ENCODE assay signal across 8 cellular contexts in the genomic region with DNA sequence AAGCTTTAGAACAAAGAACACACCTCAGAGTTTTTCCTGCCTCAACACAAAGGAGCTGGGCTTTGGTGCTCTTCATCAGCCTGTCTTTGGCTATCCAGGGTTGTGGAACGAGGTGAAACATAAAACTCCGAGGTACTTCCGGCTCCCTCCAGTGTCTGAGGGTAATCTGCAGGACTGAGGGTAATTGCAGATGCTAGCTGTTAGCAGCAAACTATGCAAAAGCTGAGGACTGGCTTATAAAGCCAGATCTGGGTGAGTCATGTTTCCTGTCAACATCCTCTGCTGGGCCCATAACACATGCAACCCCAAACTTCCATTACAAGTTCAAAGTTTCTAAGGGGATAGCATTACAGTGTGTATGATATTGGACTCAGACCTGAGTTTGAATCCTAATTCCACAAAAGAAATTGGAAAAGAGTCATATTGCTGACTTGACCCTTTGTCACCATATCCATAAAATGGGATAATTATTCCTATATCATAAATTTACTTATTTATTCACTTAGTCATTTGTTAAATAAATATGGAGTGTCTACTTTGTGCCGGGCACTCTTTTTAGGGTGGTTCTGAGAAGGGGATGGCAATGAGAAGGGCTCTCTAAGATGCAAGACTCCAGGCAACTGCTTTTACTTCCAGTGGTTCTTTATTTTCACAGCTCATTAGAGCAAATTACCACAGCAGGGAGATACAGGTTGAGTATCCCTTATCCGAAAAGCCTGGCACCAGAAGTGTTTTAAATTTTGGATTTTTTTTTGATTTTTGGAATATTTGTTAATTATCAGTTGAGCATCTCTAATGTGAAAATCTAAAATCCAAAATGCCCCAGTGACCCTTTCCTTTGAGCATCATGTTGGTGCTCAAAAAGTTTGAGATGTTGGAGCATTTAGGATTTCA. TPM values are rescaled to one million over a fixed set of nuclear protein-coding genes. Genes with fewer than 3 reads are reported as not detected.
A peak's percentile ranks its signal among the peaks of the same experiment; 100 is the strongest.
DNase-seq lines count a peak whose midpoint lies in the region; ATAC-seq and TF ChIP-seq lines count a peak whose summit lies in the region.

No MANE protein-coding gene starts in this region.

- H3K27me3 ChIP-seq in MM.1S (replicated peaks; ENCODE audit: insufficient read depth, low read length): no peaks in the 10 kb centered on the region
- H3K27me3 ChIP-seq in muscle layer of duodenum (ENCODE audit: low read depth, low read length): no peaks in the 10 kb centered on the region

- in situ Hi-C loops in G401 (cut with HindIII; ENCODE audit: low sequenced_read_pairs): no loop called here

- peak overlapping the region; percentile 99 to 100 for H3K27ac Mint-ChIP-seq in effector memory CD8-positive, alpha-beta T cell

- H3K27me3 Mint-ChIP-seq in effector memory CD8-positive, alpha-beta T cell: no peaks in the 10 kb centered on the region

- peak; percentile 72 for TF ChIP-seq CTCF in MM.1S (IDR thresholded peaks at IDR 0.05; ENCODE audit: low read length)

- peaks cover 54 to 67% of the 10 kb centered on the region in 2 donors for H3K4me1 Mint-ChIP-seq in effector memory CD8-positive, alpha-beta T cell (ENCODE audit: low read depth in 2 of 2)

- no peaks in the 10 kb centered on the region for H3K9me3 Mint-ChIP-seq in effector memory CD8-positive, alpha-beta T cell

- H4K20me1 ChIP-seq in MM.1S (ENCODE audit: insufficient read depth, low read length): no peaks in the 10 kb centered on the region

- peaks cover under 1% of the 10 kb centered on the region; the same call in 1 of the 2 replicates for H3K36me3 ChIP-seq in MM.1S (replicated peaks; ENCODE audit: insufficient read depth, low read length)
- peaks cover 5% of the 10 kb centered on the region in 2 donors for H3K36me3 ChIP-seq in muscle layer of duodenum (ENCODE audit: control insufficient read depth in 1 of 2, insufficient read depth in 2 of 2, low read length in 2 of 2)
- H3K36me3 ChIP-seq in urinary bladder (ENCODE audit: insufficient read depth): no peaks in the 10 kb centered on the region

- peaks cover 49% of the 10 kb centered on the region for H3F3A ChIP-seq in MM.1S (ENCODE audit: insufficient read depth, low read length)

- peak overlapping the region; percentile 73 for H3K4me2 ChIP-seq in MM.1S (ENCODE audit: low read depth, low read length)

- H3K79me2 ChIP-seq in MM.1S (ENCODE audit: low read length): peaks cover 23% of the 10 kb centered on the region

- WGBS in urinary bladder: 35% methylated on average over 5 of the region's 5 CpGs

- peak overlapping the region; percentile 54; the same call in 1 of the 2 replicates for H3K9ac ChIP-seq in MM.1S (ENCODE audit: low read length)

- peaks cover 48% of the 10 kb centered on the region for H3K36me3 Mint-ChIP-seq in effector memory CD8-positive, alpha-beta T cell (ENCODE audit: insufficient read depth)

- no peaks in the 10 kb centered on the region for H3K9me2 ChIP-seq in MM.1S (replicated peaks; ENCODE audit: insufficient read depth, low read length)

- H3K27ac ChIP-seq in MM.1S (ENCODE audit: low read length): peak overlapping the region; percentile 94
- peak overlapping the region; percentile 99 for H3K27ac ChIP-seq in muscle layer of duodenum (ENCODE audit: low read length)
- H3K27ac ChIP-seq in urinary bladder (ENCODE audit: low read depth): peak overlapping the region; percentile 76

- H3K4me3 ChIP-seq in GM08714 (ENCODE audit: low read length) (peak overlapping the region; percentile 82; the same call in 1 of the 2 replicates), MM.1S (ENCODE audit: low read length) (peak overlapping the region; percentile 24; the same call in 1 of the 2 replicates), muscle layer of duodenum (ENCODE audit: low read depth in 1 of 2, low read length in 2 of 2) (no peak overlapping the region), urinary bladder (ENCODE audit: low read depth, low read length) (no peak overlapping the region)

- no peaks in the 10 kb centered on the region for H3K9me3 ChIP-seq in MM.1S (replicated peaks; ENCODE audit: insufficient read depth, low read length)
- H3K9me3 ChIP-seq in muscle layer of duodenum (ENCODE audit: control insufficient read depth in 1 of 2, low read length in 2 of 2): no peaks in the 10 kb centered on the region

- peak; percentile 34 for ATAC-seq in GM21825 (IDR thresholded peaks at IDR 0.05; ENCODE audit: unreplicated experiment)
- ATAC-seq in effector memory CD8-positive, alpha-beta T cell (replicated peaks): peak; percentile 60

- peak overlapping the region; percentile 67 for H2AFZ ChIP-seq in MM.1S (ENCODE audit: low read length)

- DNase-seq in MM.1S (peak; percentile 95), G401 (ENCODE audit: low spot score) (no peak)
- DNase-seq in activated CD4-positive, alpha-beta T cell treated with anti-CD3 and anti-CD28 coated beads, Interleukin-2, amount 50 U/mL, for 4 hours: peak; percentile 60 to 63
- DNase-seq in effector memory CD8-positive, alpha-beta T cell: peak; percentile 69 to 78 (median 70)

- peak overlapping the region; percentile 96 to 99 for H3K4me3 Mint-ChIP-seq in effector memory CD8-positive, alpha-beta T cell

- H3K4me1 ChIP-seq in MM.1S (ENCODE audit: low read length) (peaks cover 45% of the 10 kb centered on the region), muscle layer of duodenum (ENCODE audit: control insufficient read depth in 1 of 2, insufficient read depth in 2 of 2, low read length in 2 of 2) (peaks cover 9 to 18% of the 10 kb centered on the region in 2 donors), urinary bladder (ENCODE audit: insufficient read depth) (peaks cover 1% of the 10 kb centered on the region)

RNA-seq across cellular contexts. Expression of a gene that starts 9.5 kb away (rescaled TPM):
- total RNA-seq in urinary bladder: 22.0 TPM
- polyA plus RNA-seq in urinary bladder: 40.8 TPM
- 9.2 and 10.6 TPM in 2 replicates for total RNA-seq in G401 (2014; rRNA removed; shearing (Covaris generic))

RNA-seq across cellular contexts. Expression of a gene that starts 15.5 kb away (rescaled TPM):
- total RNA-seq in urinary bladder: 1,910 TPM
- polyA plus RNA-seq in urinary bladder: 3,964 TPM
- total RNA-seq in G401 (2014; rRNA removed; shearing (Covaris generic)): 977 and 997 TPM in 2 replicates

RNA-seq across cellular contexts. Expression of a gene that starts 15.7 kb away (rescaled TPM):
- 1.7 TPM for total RNA-seq in urinary bladder
- polyA plus RNA-seq in urinary bladder: 0.57 TPM
- not detected in 2 replicates for total RNA-seq in G401 (2014; rRNA removed; shearing (Covaris generic))

Comparison
In these comparisons a context has a peak if more than half of its experiments do, and no peak if none do; other contexts are left out.
1. H3K4me3 ChIP-seq: peak in GM08714 (single experiment) and MM.1S (single experiment); none in muscle layer of duodenum (0 of 2) and urinary bladder (single experiment).
2. Peak in every context shown above with its lines, with median percentiles within 50 percentile points of each other: H3K27ac ChIP-seq.